Comparison of ENCODE assay signal across 8 cellular contexts in the genomic region with DNA sequence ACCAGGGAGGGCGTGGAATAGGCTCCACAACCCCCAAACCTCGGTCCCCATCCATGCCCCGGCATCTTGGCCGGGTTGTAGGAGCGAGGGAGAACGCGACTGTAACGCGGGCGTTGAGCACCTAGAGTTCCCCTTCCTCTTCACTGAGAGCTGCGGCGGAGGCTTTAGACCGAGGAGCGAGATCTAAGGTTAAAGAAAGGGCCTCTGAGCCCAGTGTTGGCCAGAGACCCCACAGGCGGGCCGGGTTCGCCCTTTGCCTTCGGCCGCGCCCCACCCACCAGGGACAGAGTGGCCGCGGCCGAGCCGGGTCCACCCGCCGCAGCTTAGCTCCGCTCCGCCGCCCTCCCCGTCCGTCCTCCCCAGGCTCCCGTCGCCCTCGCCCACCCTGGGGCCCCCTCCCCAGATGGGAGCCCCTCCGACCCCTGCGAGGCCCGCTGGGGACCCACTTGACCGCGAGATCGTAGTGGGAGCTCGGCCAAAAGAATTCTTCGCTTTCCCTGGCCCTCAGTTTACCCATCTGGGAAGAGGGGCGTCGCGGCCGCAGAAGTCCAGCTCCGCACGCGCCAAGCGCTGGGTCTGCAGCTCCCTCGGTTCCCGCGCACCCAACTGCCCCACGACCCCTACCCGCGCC. TPM values are rescaled to one million over a fixed set of nuclear protein-coding genes. Genes with fewer than 3 reads are reported as not detected.
DNase-seq lines count a peak whose midpoint lies in the region; ATAC-seq and TF ChIP-seq lines count a peak whose summit lies in the region.

No MANE protein-coding gene starts in this region.

- H3K9ac ChIP-seq in HUES48 (ENCODE audit: low read depth, low read length), result no peak overlapping the region

- H3K27ac ChIP-seq in HUES48 (ENCODE audit: low read depth, low read length), result no peak overlapping the region

- no peak for ATAC-seq in GM19452 (IDR thresholded peaks at IDR 0.05; ENCODE audit: unreplicated experiment)

- H3K9me3 ChIP-seq in HUES48 (ENCODE audit: control insufficient read depth, insufficient read depth, low read length) (no peaks in the 10 kb centered on the region; the same call in 1 of the 2 replicates), mononuclear cell (ENCODE audit: low read depth, low read length) (no peaks in the 10 kb centered on the region)

- DNase-seq in AG04449 (ENCODE audit: low read depth, low spot score), result no peak
- DNase-seq in dermis blood vessel endothelial cell, result peak; percentile 31
- no peak for DNase-seq in COLO668 (lab: John Stamatoyannopoulos, UW; ENCODE audit: unreplicated experiment)
- no peak for DNase-seq in HEK293T (ENCODE audit: extremely low spot score)
- no peak for DNase-seq in stimulated activated CD4-positive, alpha-beta T cell treated with anti-CD3 and anti-CD28 coated beads, Interleukin-12 subunit alpha, Interleukin-12 subunit beta, amount 100 ng/mL, for 4 hours

- TF ChIP-seq CTCF in AG04449 (IDR thresholded peaks at IDR 0.05; ENCODE audit: insufficient read depth, low read length, missing control alignments), result no peak

- no peaks in the 10 kb centered on the region for H3K36me3 ChIP-seq in HUES48 (ENCODE audit: control insufficient read depth, insufficient read depth, low read length)

- H3K4me1 ChIP-seq in HUES48 (ENCODE audit: control insufficient read depth, insufficient read depth, low read length) (no peaks in the 10 kb centered on the region), mononuclear cell (ENCODE audit: insufficient read depth, low read length) (peaks cover 36% of the 10 kb centered on the region)

- CTCF ChIA-PET in AG04449 (lab: Yijun Ruan, JAX), result interaction anchor here (0.7 to 1.6 kb wide), 3 partner anchors 60 to 74 kb away, joined by 3 to 16 read pairs (median 3); no protein-coding TSS in a partner anchor
- CTCF ChIA-PET in HEK293T (lab: Yijun Ruan, JAX), result no interaction called here

- H3K27me3 ChIP-seq in HUES48 (ENCODE audit: control insufficient read depth, insufficient read depth, low read length) (peaks cover 39% of the 10 kb centered on the region), mononuclear cell (ENCODE audit: insufficient read depth, low read length) (peaks cover 16% of the 10 kb centered on the region)

- POLR2A ChIA-PET in AG04449 (lab: Yijun Ruan, JAX) (interaction anchor here (0.7 to 2.7 kb wide), 6 partner anchors 8 to 60 kb away, joined by 3 to 15 read pairs (median 6); no protein-coding TSS in a partner anchor), HEK293T (lab: Yijun Ruan, JAX) (no interaction called here)

- H3K4me3 ChIP-seq in AG04449 (ENCODE audit: low read depth, low read length) (peak overlapping the region; percentile 78), HUES48 (ENCODE audit: low read depth, low read length) (peak overlapping the region; percentile 65), mononuclear cell (ENCODE audit: low read length) (peak overlapping the region; percentile 51)

TF ChIP-seq in HEK293T, 16 proteins besides CTCF, POLR2A, EP300 and RAD21:
- no peak for TF ChIP-seq SP1 (IDR thresholded peaks at IDR 0.05)
- TF ChIP-seq FOXM1 (IDR thresholded peaks at IDR 0.05; ENCODE audit: borderline replicate concordance), result no peak
- no peak for TF ChIP-seq TARDBP (IDR thresholded peaks at IDR 0.05)
- TF ChIP-seq BHLHE40 (IDR thresholded peaks at IDR 0.05; ENCODE audit: borderline replicate concordance), result no peak
- TF ChIP-seq LEF1 (IDR thresholded peaks at IDR 0.05; ENCODE audit: borderline replicate concordance), result no peak
- TF ChIP-seq ELF4 (IDR thresholded peaks at IDR 0.05), result no peak
- no peak for TF ChIP-seq SUZ12 (IDR thresholded peaks at IDR 0.05)
TF ChIP-seq in HEK293T: peak in this region for 0.

RNA-seq across cellular contexts. Expression of a gene that starts 0.4 kb away (rescaled TPM):
- total RNA-seq in dermis blood vessel endothelial cell (4.1 and 6.8 TPM in 2 replicates), mononuclear cell (98.8 TPM)

RNA-seq across cellular contexts. Expression of a gene that starts 38.1 kb away (rescaled TPM):
- 0.28 TPM in 1 of 2 replicates, not detected in the other for total RNA-seq in dermis blood vessel endothelial cell
- total RNA-seq in mononuclear cell, result not detected

Comparison
In these comparisons a context has a peak if more than half of its experiments do, and no peak if none do; other contexts are left out.
1. RNA of a gene that starts 0.4 kb away (total RNA-seq): 98.8 TPM in mononuclear cell (single experiment); 4.1 to 6.8 TPM in dermis blood vessel endothelial cell; every median in the first group is over 10 times any median in the second.
2. Peak in every context shown above with its lines, with median percentiles within 50 percentile points of each other: H3K4me3 ChIP-seq.